In genomic region chr3:12838179-12838965, GRCh38 we compare ENCODE assay signal across 10 cellular contexts. TPM values are rescaled to one million over a fixed set of nuclear protein-coding genes. Genes with fewer than 3 reads are reported as not detected.
DNase-seq lines count a peak whose midpoint lies in the region; ATAC-seq and TF ChIP-seq lines count a peak whose summit lies in the region.
"Had no signal": no experiment of that assay in that cellular context is flagged by ENCODE, and none has a peak within 500 bp of the region (broad histone marks: within the 10 kb centered on the region; RNA-seq: fewer than 3 reads in every experiment).

No MANE protein-coding gene starts in this region.

- no peaks in the 10 kb centered on the region for H3K9me3 Mint-ChIP-seq in CD4-positive, CD25-positive, alpha-beta regulatory T cell
- no peaks in the 10 kb centered on the region for H3K9me3 Mint-ChIP-seq in activated naive CD8-positive, alpha-beta T cell treated with anti-CD3 and anti-CD28 coated beads, Interleukin-2, amount 10 ng/mL, durations not matched to agents 7 days and 5 days

- peak overlapping the region; percentile 4 for H3K4me3 ChIP-seq in CD4-positive, CD25-positive, alpha-beta regulatory T cell (ENCODE audit: low read depth, low read length)
- peak overlapping the region; percentile 76 for H3K4me3 ChIP-seq in HL-60 (replicated peaks; ENCODE audit: insufficient read depth, low read length)
- H3K4me3 ChIP-seq in muscle layer of colon (ENCODE audit: low read depth in 1 of 2, low read length in 2 of 2) = no peak overlapping the region

- peak overlapping the region; percentile 70 to 97 (median 83) for H3K4me3 Mint-ChIP-seq in CD4-positive, CD25-positive, alpha-beta regulatory T cell
- peak overlapping the region; percentile 94 for H3K4me3 Mint-ChIP-seq in activated naive CD8-positive, alpha-beta T cell treated with anti-CD3 and anti-CD28 coated beads, Interleukin-2, amount 10 ng/mL, durations not matched to agents 7 days and 5 days

- no peak for ATAC-seq in CD4-positive, CD25-positive, alpha-beta regulatory T cell (ENCODE audit: low read depth in 2 of 2)
- no peak for ATAC-seq in activated naive CD8-positive, alpha-beta T cell treated with anti-CD3 and anti-CD28 coated beads, Interleukin-2, amount 10 ng/mL, durations not matched to agents 7 days and 5 days (ENCODE audit: low read depth)
- no peak for ATAC-seq in Right ventricle myocardium superior (ENCODE audit: poor library complexity)
- ATAC-seq in HG03432 (IDR thresholded peaks at IDR 0.05; ENCODE audit: unreplicated experiment) = no peak

- no peak overlapping the region for H3K27ac ChIP-seq in CD4-positive, CD25-positive, alpha-beta regulatory T cell (ENCODE audit: insufficient read depth, low read length, poor library complexity, severe bottlenecking)
- H3K27ac ChIP-seq in HL-60 (replicated peaks) (no peak overlapping the region; the same call in 1 of the 2 replicates), muscle layer of colon (ENCODE audit: low read depth, low read length) (no peak overlapping the region)

- DNase-seq in CD4-positive, CD25-positive, alpha-beta regulatory T cell = no peak
- DNase-seq in HL-60 (ENCODE audit: low read depth in 1 of 2, low spot score in 1 of 2) = no peak
- no peak for DNase-seq in activated naive CD8-positive, alpha-beta T cell treated with anti-CD3 and anti-CD28 coated beads, Interleukin-2, amount 10 ng/mL, durations not matched to agents 7 days and 5 days
- no peak for DNase-seq in NCI-H2081 treated with DMSO at 0.1 percent for 48 hours (lab: John Stamatoyannopoulos, UW)
- DNase-seq in anterior cingulate cortex (lab: John Stamatoyannopoulos, UW) = no peak
- DNase-seq in Right ventricle myocardium superior = no peak
- DNase-seq: cortex of kidney, kidney had no signal

- peaks cover 64% of the 10 kb centered on the region for H3K36me3 ChIP-seq in CD4-positive, CD25-positive, alpha-beta regulatory T cell (ENCODE audit: control insufficient read depth, insufficient read depth, low read length)
- peaks cover 60% of the 10 kb centered on the region for H3K36me3 ChIP-seq in muscle layer of colon (ENCODE audit: insufficient read depth, low read length)

- H3K9me3 ChIP-seq in CD4-positive, CD25-positive, alpha-beta regulatory T cell (ENCODE audit: control insufficient read depth in 2 of 2, low read length in 2 of 2) = no peaks in the 10 kb centered on the region
- H3K9me3 ChIP-seq in muscle layer of colon (ENCODE audit: low read length) = no peaks in the 10 kb centered on the region

- POLR2A ChIA-PET in activated naive CD8-positive, alpha-beta T cell treated with anti-CD3 and anti-CD28 coated beads, Interleukin-2, amount 10 ng/mL, durations not matched to agents 7 days and 5 days (lab: Charles Lee) = no interaction called here

- peaks cover 38% of the 10 kb centered on the region for H3K36me3 Mint-ChIP-seq in CD4-positive, CD25-positive, alpha-beta regulatory T cell
- peaks cover 52% of the 10 kb centered on the region for H3K36me3 Mint-ChIP-seq in activated naive CD8-positive, alpha-beta T cell treated with anti-CD3 and anti-CD28 coated beads, Interleukin-2, amount 10 ng/mL, durations not matched to agents 7 days and 5 days

- peak overlapping the region; percentile 35 for H3K9ac ChIP-seq in muscle layer of colon (ENCODE audit: low read length)

- no peaks in the 10 kb centered on the region for H3K27me3 ChIP-seq in CD4-positive, CD25-positive, alpha-beta regulatory T cell (ENCODE audit: control insufficient read depth, insufficient read depth, low read length)
- H3K27me3 ChIP-seq in HL-60 (ENCODE audit: insufficient read depth, poor library complexity, severe bottlenecking) (no peaks in the 10 kb centered on the region), muscle layer of colon (ENCODE audit: control insufficient read depth in 1 of 2, insufficient read depth in 2 of 2, low read length in 2 of 2) (no peaks in the 10 kb centered on the region)

- peaks cover 28% of the 10 kb centered on the region for H3K4me1 ChIP-seq in CD4-positive, CD25-positive, alpha-beta regulatory T cell (ENCODE audit: control insufficient read depth, insufficient read depth, low read length, poor library complexity, severe bottlenecking)
- H3K4me1 ChIP-seq in muscle layer of colon (ENCODE audit: insufficient read depth, low read length) = peaks cover 26% of the 10 kb centered on the region

- peak overlapping the region in 2 of 3 donors; percentile 28 to 64 for H3K27ac Mint-ChIP-seq in CD4-positive, CD25-positive, alpha-beta regulatory T cell
- H3K27ac Mint-ChIP-seq in activated naive CD8-positive, alpha-beta T cell treated with anti-CD3 and anti-CD28 coated beads, Interleukin-2, amount 10 ng/mL, durations not matched to agents 7 days and 5 days = peak overlapping the region; percentile 10

- intact Hi-C loops in Right ventricle myocardium superior (cut with DNase I) = no loop called here

- H3K4me1 Mint-ChIP-seq in CD4-positive, CD25-positive, alpha-beta regulatory T cell = peaks cover 13 to 60% (median 48%) of the 10 kb centered on the region in 4 donors
- H3K4me1 Mint-ChIP-seq in activated naive CD8-positive, alpha-beta T cell treated with anti-CD3 and anti-CD28 coated beads, Interleukin-2, amount 10 ng/mL, durations not matched to agents 7 days and 5 days = peaks cover 48% of the 10 kb centered on the region

- TF ChIP-seq CTCF in HL-60 (IDR thresholded peaks at IDR 0.05; ENCODE audit: insufficient read depth, low read length) = no peak

- peaks cover 4% of the 10 kb centered on the region for H3K27me3 Mint-ChIP-seq in CD4-positive, CD25-positive, alpha-beta regulatory T cell
- no peaks in the 10 kb centered on the region for H3K27me3 Mint-ChIP-seq in activated naive CD8-positive, alpha-beta T cell treated with anti-CD3 and anti-CD28 coated beads, Interleukin-2, amount 10 ng/mL, durations not matched to agents 7 days and 5 days

RNA-seq across cellular contexts. Expression of gene RPL32, which starts 3.0 kb away (rescaled TPM):
- total RNA-seq in CD4-positive, CD25-positive, alpha-beta regulatory T cell = 2,250 TPM
- 1,000 to 10,000 TPM; 2,316 to 3,950 (median 3,295) TPM for polyA plus RNA-seq in CD4-positive, CD25-positive, alpha-beta regulatory T cell
- total RNA-seq in activated naive CD8-positive, alpha-beta T cell treated with anti-CD3 and anti-CD28 coated beads, Interleukin-2, amount 10 ng/mL, durations not matched to agents 7 days and 5 days = 1,000 to 10,000 TPM; 2,162 to 2,195 TPM
- total RNA-seq in Right ventricle myocardium superior = 868 TPM

RNA-seq across cellular contexts. Expression of gene CAND2, which starts 41.9 kb away (rescaled TPM):
- total RNA-seq in CD4-positive, CD25-positive, alpha-beta regulatory T cell = 0.72 TPM
- polyA plus RNA-seq in CD4-positive, CD25-positive, alpha-beta regulatory T cell = under 1 TPM; 0.63 to 0.98 (median 0.83) TPM
- total RNA-seq in activated naive CD8-positive, alpha-beta T cell treated with anti-CD3 and anti-CD28 coated beads, Interleukin-2, amount 10 ng/mL, durations not matched to agents 7 days and 5 days = under 1 TPM; 0.79 to 0.97 TPM
- total RNA-seq in Right ventricle myocardium superior = 61.6 TPM

Comparison
In these comparisons a context has a peak if more than half of its experiments do, and no peak if none do; other contexts are left out.
1. H3K4me3 ChIP-seq: peak in CD4-positive, CD25-positive, alpha-beta regulatory T cell (single experiment) and HL-60 (single experiment); none in muscle layer of colon (0 of 2).
2. RNA of gene CAND2, which starts 41.9 kb away (total RNA-seq): 61.6 TPM in Right ventricle myocardium superior (single experiment); 0.79 to 0.97 TPM in activated naive CD8-positive, alpha-beta T cell treated with anti-CD3 and anti-CD28 coated beads, Interleukin-2, amount 10 ng/mL, durations not matched to agents 7 days and 5 days and 0.72 TPM in CD4-positive, CD25-positive, alpha-beta regulatory T cell (single experiment); every median in the first group is over 10 times any median in the second.